In the genomic region with DNA sequence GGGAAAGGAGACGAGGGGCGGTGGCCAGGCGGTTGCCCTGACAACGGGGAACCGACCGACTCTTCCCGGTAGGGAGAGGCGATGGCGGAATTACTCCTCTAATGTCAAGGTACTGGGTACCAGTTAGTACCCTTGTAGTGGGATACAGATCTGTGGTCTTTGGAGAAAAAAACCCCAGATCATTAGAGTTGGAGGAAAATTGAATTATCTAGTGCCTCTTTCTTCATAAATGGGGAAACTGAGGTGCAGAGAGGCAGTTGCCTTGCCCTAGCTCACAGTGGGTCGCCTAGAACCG, we compare ENCODE assay signal across 8 cellular contexts. TPM values are rescaled to one million over a fixed set of nuclear protein-coding genes. Genes with fewer than 3 reads are reported as not detected.
DNase-seq lines count a peak whose midpoint lies in the region; ATAC-seq and TF ChIP-seq lines count a peak whose summit lies in the region.

No MANE protein-coding gene starts in this region.

- H3K4me1 ChIP-seq in rectal smooth muscle tissue (ENCODE audit: control insufficient read depth, insufficient read depth, low read length): peaks cover 19% of the 10 kb centered on the region

- POLR2A ChIA-PET in WTC11 (lab: Charles Lee): interaction anchor here (0.6 to 1.3 kb wide), 5 partner anchors 17 to 272 kb away, joined by 3 to 4 read pairs (median 3); no protein-coding TSS in a partner anchor

- peak overlapping the region; percentile 98 for H3K4me3 ChIP-seq in GM12865 (ENCODE audit: low read depth, low read length)
- H3K4me3 ChIP-seq in rectal smooth muscle tissue (ENCODE audit: low read length): peak overlapping the region; percentile 99

- TF ChIP-seq CTCF in GM12865 (IDR thresholded peaks at IDR 0.05; ENCODE audit: insufficient read depth, low read depth, low read length, missing control alignments) (no peak), WTC11 (IDR thresholded peaks at IDR 0.05) (no peak)

- H3K36me3 Mint-ChIP-seq in WTC11: no peaks in the 10 kb centered on the region

- ATAC-seq in WTC11 (no peak), GM18511 (IDR thresholded peaks at IDR 0.05; ENCODE audit: unreplicated experiment) (no peak), GM18870 (IDR thresholded peaks at IDR 0.05; ENCODE audit: unreplicated experiment) (no peak)

- H3K27ac ChIP-seq in rectal smooth muscle tissue (ENCODE audit: low read depth, low read length): peak overlapping the region; percentile 100

- H3K27me3 ChIP-seq in rectal smooth muscle tissue (ENCODE audit: control insufficient read depth, insufficient read depth, low read length): no peaks in the 10 kb centered on the region

- no peaks in the 10 kb centered on the region; the same call in 1 of the 2 replicates for H3K27me3 Mint-ChIP-seq in WTC11 (ENCODE audit: low read depth)

- H3K9ac ChIP-seq in rectal smooth muscle tissue (ENCODE audit: low read length): peak overlapping the region; percentile 94

- no peaks in the 10 kb centered on the region; the same call in 1 of the 2 replicates for H3K9me3 Mint-ChIP-seq in WTC11

- DNase-seq in GM12865 (ENCODE audit: low read depth) (no peak), WTC11 (ENCODE audit: low spot score) (no peak), globus pallidus (ENCODE audit: low spot score) (peak; percentile 29), NCI-H146 treated with DMSO at 0.1 percent for 48 hours (lab: John Stamatoyannopoulos, UW; ENCODE audit: unreplicated experiment) (no peak), AG08395 (ENCODE audit: low spot score) (no peak)

- CTCF ChIA-PET in WTC11 (lab: Charles Lee): interaction anchor here (1.0 to 3.8 kb wide), 16 partner anchors 12 to 319 kb away, joined by 3 to 31 read pairs (median 8); no protein-coding TSS in a partner anchor

- H3K4me1 Mint-ChIP-seq in WTC11: peaks cover 19% of the 10 kb centered on the region

- H3K36me3 ChIP-seq in rectal smooth muscle tissue (ENCODE audit: control insufficient read depth, insufficient read depth, low read length): no peaks in the 10 kb centered on the region

- H3K27ac Mint-ChIP-seq in WTC11: peak overlapping the region; percentile 100

- H3K4me3 Mint-ChIP-seq in WTC11: peak overlapping the region; percentile 94

TF ChIP-seq in WTC11, 78 proteins besides CTCF, POLR2A, EP300 and RAD21 (continues in another document):
- TF ChIP-seq NR3C1 (CRISPR knock-in tag; conservative IDR thresholded peaks at IDR 0.05; ENCODE audit: low read depth): no peak
- TF ChIP-seq, protein P1, sequence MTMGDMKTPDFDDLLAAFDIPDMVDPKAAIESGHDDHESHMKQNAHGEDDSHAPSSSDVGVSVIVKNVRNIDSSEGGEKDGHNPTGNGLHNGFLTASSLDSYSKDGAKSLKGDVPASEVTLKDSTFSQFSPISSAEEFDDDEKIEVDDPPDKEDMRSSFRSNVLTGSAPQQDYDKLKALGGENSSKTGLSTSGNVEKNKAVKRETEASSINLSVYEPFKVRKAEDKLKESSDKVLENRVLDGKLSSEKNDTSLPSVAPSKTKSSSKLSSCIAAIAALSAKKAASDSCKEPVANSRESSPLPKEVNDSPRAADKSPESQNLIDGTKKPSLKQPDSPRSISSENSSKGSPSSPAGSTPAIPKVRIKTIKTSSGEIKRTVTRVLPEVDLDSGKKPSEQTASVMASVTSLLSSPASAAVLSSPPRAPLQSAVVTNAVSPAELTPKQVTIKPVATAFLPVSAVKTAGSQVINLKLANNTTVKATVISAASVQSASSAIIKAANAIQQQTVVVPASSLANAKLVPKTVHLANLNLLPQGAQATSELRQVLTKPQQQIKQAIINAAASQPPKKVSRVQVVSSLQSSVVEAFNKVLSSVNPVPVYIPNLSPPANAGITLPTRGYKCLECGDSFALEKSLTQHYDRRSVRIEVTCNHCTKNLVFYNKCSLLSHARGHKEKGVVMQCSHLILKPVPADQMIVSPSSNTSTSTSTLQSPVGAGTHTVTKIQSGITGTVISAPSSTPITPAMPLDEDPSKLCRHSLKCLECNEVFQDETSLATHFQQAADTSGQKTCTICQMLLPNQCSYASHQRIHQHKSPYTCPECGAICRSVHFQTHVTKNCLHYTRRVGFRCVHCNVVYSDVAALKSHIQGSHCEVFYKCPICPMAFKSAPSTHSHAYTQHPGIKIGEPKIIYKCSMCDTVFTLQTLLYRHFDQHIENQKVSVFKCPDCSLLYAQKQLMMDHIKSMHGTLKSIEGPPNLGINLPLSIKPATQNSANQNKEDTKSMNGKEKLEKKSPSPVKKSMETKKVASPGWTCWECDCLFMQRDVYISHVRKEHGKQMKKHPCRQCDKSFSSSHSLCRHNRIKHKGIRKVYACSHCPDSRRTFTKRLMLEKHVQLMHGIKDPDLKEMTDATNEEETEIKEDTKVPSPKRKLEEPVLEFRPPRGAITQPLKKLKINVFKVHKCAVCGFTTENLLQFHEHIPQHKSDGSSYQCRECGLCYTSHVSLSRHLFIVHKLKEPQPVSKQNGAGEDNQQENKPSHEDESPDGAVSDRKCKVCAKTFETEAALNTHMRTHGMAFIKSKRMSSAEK (CRISPR knock-in tag; IDR thresholded peaks at IDR 0.05; ENCODE audit: borderline replicate concordance): no peak
- no peak for TF ChIP-seq ZNF219 (CRISPR knock-in tag; IDR thresholded peaks at IDR 0.05; ENCODE audit: borderline replicate concordance)
- no peak for TF ChIP-seq ZNF396 (CRISPR knock-in tag; IDR thresholded peaks at IDR 0.05; ENCODE audit: borderline replicate concordance)
- TF ChIP-seq GTF2I (CRISPR knock-in tag; conservative IDR thresholded peaks at IDR 0.05): no peak
- TF ChIP-seq, protein P2, sequence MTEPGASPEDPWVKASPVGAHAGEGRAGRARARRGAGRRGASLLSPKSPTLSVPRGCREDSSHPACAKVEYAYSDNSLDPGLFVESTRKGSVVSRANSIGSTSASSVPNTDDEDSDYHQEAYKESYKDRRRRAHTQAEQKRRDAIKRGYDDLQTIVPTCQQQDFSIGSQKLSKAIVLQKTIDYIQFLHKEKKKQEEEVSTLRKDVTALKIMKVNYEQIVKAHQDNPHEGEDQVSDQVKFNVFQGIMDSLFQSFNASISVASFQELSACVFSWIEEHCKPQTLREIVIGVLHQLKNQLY (CRISPR knock-in tag; IDR thresholded peaks at IDR 0.05): no peak
- TF ChIP-seq, protein P3, sequence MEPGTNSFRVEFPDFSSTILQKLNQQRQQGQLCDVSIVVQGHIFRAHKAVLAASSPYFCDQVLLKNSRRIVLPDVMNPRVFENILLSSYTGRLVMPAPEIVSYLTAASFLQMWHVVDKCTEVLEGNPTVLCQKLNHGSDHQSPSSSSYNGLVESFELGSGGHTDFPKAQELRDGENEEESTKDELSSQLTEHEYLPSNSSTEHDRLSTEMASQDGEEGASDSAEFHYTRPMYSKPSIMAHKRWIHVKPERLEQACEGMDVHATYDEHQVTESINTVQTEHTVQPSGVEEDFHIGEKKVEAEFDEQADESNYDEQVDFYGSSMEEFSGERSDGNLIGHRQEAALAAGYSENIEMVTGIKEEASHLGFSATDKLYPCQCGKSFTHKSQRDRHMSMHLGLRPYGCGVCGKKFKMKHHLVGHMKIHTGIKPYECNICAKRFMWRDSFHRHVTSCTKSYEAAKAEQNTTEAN (CRISPR knock-in tag; IDR thresholded peaks at IDR 0.05): no peak
- no peak for TF ChIP-seq NR2C2 (CRISPR knock-in tag; IDR thresholded peaks at IDR 0.05)
- TF ChIP-seq MYBL2 (CRISPR knock-in tag; IDR thresholded peaks at IDR 0.05): no peak
- TF ChIP-seq, protein P4, sequence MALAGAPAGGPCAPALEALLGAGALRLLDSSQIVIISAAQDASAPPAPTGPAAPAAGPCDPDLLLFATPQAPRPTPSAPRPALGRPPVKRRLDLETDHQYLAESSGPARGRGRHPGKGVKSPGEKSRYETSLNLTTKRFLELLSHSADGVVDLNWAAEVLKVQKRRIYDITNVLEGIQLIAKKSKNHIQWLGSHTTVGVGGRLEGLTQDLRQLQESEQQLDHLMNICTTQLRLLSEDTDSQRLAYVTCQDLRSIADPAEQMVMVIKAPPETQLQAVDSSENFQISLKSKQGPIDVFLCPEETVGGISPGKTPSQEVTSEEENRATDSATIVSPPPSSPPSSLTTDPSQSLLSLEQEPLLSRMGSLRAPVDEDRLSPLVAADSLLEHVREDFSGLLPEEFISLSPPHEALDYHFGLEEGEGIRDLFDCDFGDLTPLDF (CRISPR knock-in tag; IDR thresholded peaks at IDR 0.05): no peak
- TF ChIP-seq JUN (CRISPR knock-in tag; IDR thresholded peaks at IDR 0.05): no peak
- no peak for TF ChIP-seq MXD4 (CRISPR knock-in tag; IDR thresholded peaks at IDR 0.05; ENCODE audit: borderline replicate concordance)
- TF ChIP-seq, protein P5, sequence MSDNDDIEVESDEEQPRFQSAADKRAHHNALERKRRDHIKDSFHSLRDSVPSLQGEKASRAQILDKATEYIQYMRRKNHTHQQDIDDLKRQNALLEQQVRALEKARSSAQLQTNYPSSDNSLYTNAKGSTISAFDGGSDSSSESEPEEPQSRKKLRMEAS (CRISPR knock-in tag; IDR thresholded peaks at IDR 0.05): no peak
- TF ChIP-seq, protein P6, sequence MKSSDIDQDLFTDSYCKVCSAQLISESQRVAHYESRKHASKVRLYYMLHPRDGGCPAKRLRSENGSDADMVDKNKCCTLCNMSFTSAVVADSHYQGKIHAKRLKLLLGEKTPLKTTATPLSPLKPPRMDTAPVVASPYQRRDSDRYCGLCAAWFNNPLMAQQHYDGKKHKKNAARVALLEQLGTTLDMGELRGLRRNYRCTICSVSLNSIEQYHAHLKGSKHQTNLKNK (CRISPR knock-in tag; IDR thresholded peaks at IDR 0.05): no peak
- TF ChIP-seq, protein P7, sequence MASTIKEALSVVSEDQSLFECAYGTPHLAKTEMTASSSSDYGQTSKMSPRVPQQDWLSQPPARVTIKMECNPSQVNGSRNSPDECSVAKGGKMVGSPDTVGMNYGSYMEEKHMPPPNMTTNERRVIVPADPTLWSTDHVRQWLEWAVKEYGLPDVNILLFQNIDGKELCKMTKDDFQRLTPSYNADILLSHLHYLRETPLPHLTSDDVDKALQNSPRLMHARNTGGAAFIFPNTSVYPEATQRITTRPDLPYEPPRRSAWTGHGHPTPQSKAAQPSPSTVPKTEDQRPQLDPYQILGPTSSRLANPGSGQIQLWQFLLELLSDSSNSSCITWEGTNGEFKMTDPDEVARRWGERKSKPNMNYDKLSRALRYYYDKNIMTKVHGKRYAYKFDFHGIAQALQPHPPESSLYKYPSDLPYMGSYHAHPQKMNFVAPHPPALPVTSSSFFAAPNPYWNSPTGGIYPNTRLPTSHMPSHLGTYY (CRISPR knock-in tag; IDR thresholded peaks at IDR 0.05): no peak

RNA-seq across cellular contexts. Expression of a gene that starts 0.5 kb away (rescaled TPM):
- 33.7 to 37.0 TPM (median 35.5 TPM) in 3 replicates for total RNA-seq in WTC11 (2021)

RNA-seq across cellular contexts. Expression of a gene that starts 27.7 kb away (rescaled TPM):
- total RNA-seq in WTC11 (2021): 0.13 to 0.23 TPM (median 0.14 TPM) in 3 replicates

RNA-seq across cellular contexts. Expression of a gene that starts 58.6 kb away (rescaled TPM):
- 8.8 to 11.0 TPM (median 9.6 TPM) in 3 replicates for total RNA-seq in WTC11 (2021)
